In genomic region chr6:140566706-140567330, GRCh38 we compare ENCODE assay signal across 10 cellular contexts.
DNase-seq lines count a peak whose midpoint lies in the region; ATAC-seq and TF ChIP-seq lines count a peak whose summit lies in the region.
"Had no signal": no experiment of that assay in that cellular context is flagged by ENCODE, and none has a peak within 500 bp of the region (broad histone marks: within the 10 kb centered on the region; RNA-seq: fewer than 3 reads in every experiment).

No MANE protein-coding gene starts in this region.

- DNase-seq in Ammon's horn (ENCODE audit: low spot score) = peak; percentile 23
- DNase-seq in NCI-H226 = peak; percentile 41
- DNase-seq in epithelial cell of proximal tubule (ENCODE audit: low read depth) = peak; percentile 9
- peak; percentile 84 for DNase-seq in myocyte (ENCODE audit: low read depth)
- DNase-seq in mesenteric fat pad (ENCODE audit: low spot score) = no peak
- DNase-seq in GM19238 (ENCODE audit: insufficient read length, low spot score) = no peak
- no peak for DNase-seq in activated CD4-positive, alpha-beta T cell treated with anti-CD3 and anti-CD28 coated beads for 4 hours
- DNase-seq: natural killer cell had no signal

- no peak for ATAC-seq in GM18517 (IDR thresholded peaks at IDR 0.05; ENCODE audit: unreplicated experiment)
- ATAC-seq: natural killer cell had no signal

- no peak for TF ChIP-seq CTCF in epithelial cell of proximal tubule (conservative IDR thresholded peaks at IDR 0.05; ENCODE audit: low read depth, low read length)

- no peak overlapping the region for H3K4me3 ChIP-seq in epithelial cell of proximal tubule (ENCODE audit: low read depth, low read length)
- H3K4me3 ChIP-seq: SK-N-MC had no signal

Comparison
In these comparisons a context has a peak if more than half of its experiments do, and no peak if none do; other contexts are left out.
1. DNase-seq: peak in Ammon's horn (single experiment), NCI-H226 (single experiment), epithelial cell of proximal tubule (single experiment) and myocyte (single experiment); none in mesenteric fat pad (single experiment), GM19238 (single experiment) and activated CD4-positive, alpha-beta T cell treated with anti-CD3 and anti-CD28 coated beads for 4 hours (0 of 2).